In genomic region chr9:133917407-133917806, GRCh38 we compare ENCODE assay signal across 1 cellular context.
A peak's percentile ranks its signal among the peaks of the same experiment; 100 is the strongest.
TF ChIP-seq lines count a peak whose summit lies in the region.

No MANE protein-coding gene starts in this region.

TF ChIP-seq in HepG2, 621 proteins besides CTCF, POLR2A, EP300 and RAD21 (continued from another document and continues in another):
- TF ChIP-seq FOXP4 (CRISPR knock-in tag; IDR thresholded peaks at IDR 0.05) (0 out of 2 replicates have a peak, but pooled peaks have one; percentile 33), HOXA5 (CRISPR knock-in tag; IDR thresholded peaks at IDR 0.05) (no peak), GTF3A (CRISPR knock-in tag; conservative IDR thresholded peaks at IDR 0.05) (no peak), DNMT3B (CRISPR knock-in tag; conservative IDR thresholded peaks at IDR 0.05) (no peak), ZNF12 (CRISPR knock-in tag; IDR thresholded peaks at IDR 0.05) (no peak), ZNF274 (CRISPR knock-in tag; IDR thresholded peaks at IDR 0.05) (no peak), TIGD3 (CRISPR knock-in tag; IDR thresholded peaks at IDR 0.05; ENCODE audit: borderline replicate concordance) (no peak), NFYC (CRISPR knock-in tag; IDR thresholded peaks at IDR 0.05) (no peak), HIC2 (CRISPR knock-in tag; IDR thresholded peaks at IDR 0.05; ENCODE audit: low read depth) (peak; percentile 50; the same call in 1 of the 2 replicates), SIN3B (IDR thresholded peaks at IDR 0.05; ENCODE audit: low read length) (no peak), ZNF260 (CRISPR knock-in tag; IDR thresholded peaks at IDR 0.05; ENCODE audit: borderline replicate concordance, low read depth) (no peak), MYC (CRISPR knock-in tag; IDR thresholded peaks at IDR 0.05; ENCODE audit: borderline replicate concordance) (no peak), ZNF616 (CRISPR knock-in tag; IDR thresholded peaks at IDR 0.05; ENCODE audit: low read depth) (no peak), HNF1A (IDR thresholded peaks at IDR 0.05; ENCODE audit: low read depth) (no peak), HNF1A (CRISPR knock-in tag; IDR thresholded peaks at IDR 0.05; ENCODE audit: borderline replicate concordance) (no peak), HNRNPL (IDR thresholded peaks at IDR 0.05; ENCODE audit: low read depth, low read length) (0 out of 2 replicates have a peak, but pooled peaks have one; percentile 53), ZSCAN25 (CRISPR knock-in tag; IDR thresholded peaks at IDR 0.05) (peak; percentile 81), MIER3 (CRISPR knock-in tag; IDR thresholded peaks at IDR 0.05; ENCODE audit: borderline replicate concordance) (no peak), ATF4 (CRISPR knock-in tag; IDR thresholded peaks at IDR 0.05) (no peak), MTF2 (CRISPR knock-in tag; IDR thresholded peaks at IDR 0.05; ENCODE audit: borderline replicate concordance) (no peak), ZNF432 (CRISPR knock-in tag; IDR thresholded peaks at IDR 0.05; ENCODE audit: borderline replicate concordance) (no peak), POLR2AphosphoS2 (IDR thresholded peaks at IDR 0.05; ENCODE audit: low read depth, low read length) (no peak), PTBP1 (IDR thresholded peaks at IDR 0.05; ENCODE audit: low read depth, low read length, poor library complexity, severe bottlenecking) (no peak), ZNF678 (CRISPR knock-in tag; IDR thresholded peaks at IDR 0.05) (no peak), ZNF136 (CRISPR knock-in tag; IDR thresholded peaks at IDR 0.05; ENCODE audit: low read depth) (no peak), FOXA1 (IDR thresholded peaks at IDR 0.05) (no peak), FOXA1 (CRISPR knock-in tag; IDR thresholded peaks at IDR 0.05) (0 out of 2 replicates have a peak, but pooled peaks have one; percentile 21), TOE1 (CRISPR knock-in tag; IDR thresholded peaks at IDR 0.05) (no peak)
- TF ChIP-seq, protein P1, sequence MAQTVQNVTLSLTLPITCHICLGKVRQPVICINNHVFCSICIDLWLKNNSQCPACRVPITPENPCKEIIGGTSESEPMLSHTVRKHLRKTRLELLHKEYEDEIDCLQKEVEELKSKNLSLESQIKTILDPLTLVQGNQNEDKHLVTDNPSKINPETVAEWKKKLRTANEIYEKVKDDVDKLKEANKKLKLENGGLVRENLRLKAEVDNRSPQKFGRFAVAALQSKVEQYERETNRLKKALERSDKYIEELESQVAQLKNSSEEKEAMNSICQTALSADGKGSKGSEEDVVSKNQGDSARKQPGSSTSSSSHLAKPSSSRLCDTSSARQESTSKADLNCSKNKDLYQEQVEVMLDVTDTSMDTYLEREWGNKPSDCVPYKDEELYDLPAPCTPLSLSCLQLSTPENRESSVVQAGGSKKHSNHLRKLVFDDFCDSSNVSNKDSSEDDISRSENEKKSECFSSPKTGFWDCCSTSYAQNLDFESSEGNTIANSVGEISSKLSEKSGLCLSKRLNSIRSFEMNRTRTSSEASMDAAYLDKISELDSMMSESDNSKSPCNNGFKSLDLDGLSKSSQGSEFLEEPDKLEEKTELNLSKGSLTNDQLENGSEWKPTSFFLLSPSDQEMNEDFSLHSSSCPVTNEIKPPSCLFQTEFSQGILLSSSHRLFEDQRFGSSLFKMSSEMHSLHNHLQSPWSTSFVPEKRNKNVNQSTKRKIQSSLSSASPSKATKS (CRISPR knock-in tag; IDR thresholded peaks at IDR 0.05), result no peak
- TF ChIP-seq, protein P2, sequence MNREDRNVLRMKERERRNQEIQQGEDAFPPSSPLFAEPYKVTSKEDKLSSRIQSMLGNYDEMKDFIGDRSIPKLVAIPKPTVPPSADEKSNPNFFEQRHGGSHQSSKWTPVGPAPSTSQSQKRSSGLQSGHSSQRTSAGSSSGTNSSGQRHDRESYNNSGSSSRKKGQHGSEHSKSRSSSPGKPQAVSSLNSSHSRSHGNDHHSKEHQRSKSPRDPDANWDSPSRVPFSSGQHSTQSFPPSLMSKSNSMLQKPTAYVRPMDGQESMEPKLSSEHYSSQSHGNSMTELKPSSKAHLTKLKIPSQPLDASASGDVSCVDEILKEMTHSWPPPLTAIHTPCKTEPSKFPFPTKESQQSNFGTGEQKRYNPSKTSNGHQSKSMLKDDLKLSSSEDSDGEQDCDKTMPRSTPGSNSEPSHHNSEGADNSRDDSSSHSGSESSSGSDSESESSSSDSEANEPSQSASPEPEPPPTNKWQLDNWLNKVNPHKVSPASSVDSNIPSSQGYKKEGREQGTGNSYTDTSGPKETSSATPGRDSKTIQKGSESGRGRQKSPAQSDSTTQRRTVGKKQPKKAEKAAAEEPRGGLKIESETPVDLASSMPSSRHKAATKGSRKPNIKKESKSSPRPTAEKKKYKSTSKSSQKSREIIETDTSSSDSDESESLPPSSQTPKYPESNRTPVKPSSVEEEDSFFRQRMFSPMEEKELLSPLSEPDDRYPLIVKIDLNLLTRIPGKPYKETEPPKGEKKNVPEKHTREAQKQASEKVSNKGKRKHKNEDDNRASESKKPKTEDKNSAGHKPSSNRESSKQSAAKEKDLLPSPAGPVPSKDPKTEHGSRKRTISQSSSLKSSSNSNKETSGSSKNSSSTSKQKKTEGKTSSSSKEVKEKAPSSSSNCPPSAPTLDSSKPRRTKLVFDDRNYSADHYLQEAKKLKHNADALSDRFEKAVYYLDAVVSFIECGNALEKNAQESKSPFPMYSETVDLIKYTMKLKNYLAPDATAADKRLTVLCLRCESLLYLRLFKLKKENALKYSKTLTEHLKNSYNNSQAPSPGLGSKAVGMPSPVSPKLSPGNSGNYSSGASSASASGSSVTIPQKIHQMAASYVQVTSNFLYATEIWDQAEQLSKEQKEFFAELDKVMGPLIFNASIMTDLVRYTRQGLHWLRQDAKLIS (CRISPR knock-in tag; IDR thresholded peaks at IDR 0.05), result no peak
- TF ChIP-seq, protein P3, sequence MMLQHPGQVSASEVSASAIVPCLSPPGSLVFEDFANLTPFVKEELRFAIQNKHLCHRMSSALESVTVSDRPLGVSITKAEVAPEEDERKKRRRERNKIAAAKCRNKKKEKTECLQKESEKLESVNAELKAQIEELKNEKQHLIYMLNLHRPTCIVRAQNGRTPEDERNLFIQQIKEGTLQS (CRISPR knock-in tag; IDR thresholded peaks at IDR 0.05), result no peak
- TF ChIP-seq, protein P4, sequence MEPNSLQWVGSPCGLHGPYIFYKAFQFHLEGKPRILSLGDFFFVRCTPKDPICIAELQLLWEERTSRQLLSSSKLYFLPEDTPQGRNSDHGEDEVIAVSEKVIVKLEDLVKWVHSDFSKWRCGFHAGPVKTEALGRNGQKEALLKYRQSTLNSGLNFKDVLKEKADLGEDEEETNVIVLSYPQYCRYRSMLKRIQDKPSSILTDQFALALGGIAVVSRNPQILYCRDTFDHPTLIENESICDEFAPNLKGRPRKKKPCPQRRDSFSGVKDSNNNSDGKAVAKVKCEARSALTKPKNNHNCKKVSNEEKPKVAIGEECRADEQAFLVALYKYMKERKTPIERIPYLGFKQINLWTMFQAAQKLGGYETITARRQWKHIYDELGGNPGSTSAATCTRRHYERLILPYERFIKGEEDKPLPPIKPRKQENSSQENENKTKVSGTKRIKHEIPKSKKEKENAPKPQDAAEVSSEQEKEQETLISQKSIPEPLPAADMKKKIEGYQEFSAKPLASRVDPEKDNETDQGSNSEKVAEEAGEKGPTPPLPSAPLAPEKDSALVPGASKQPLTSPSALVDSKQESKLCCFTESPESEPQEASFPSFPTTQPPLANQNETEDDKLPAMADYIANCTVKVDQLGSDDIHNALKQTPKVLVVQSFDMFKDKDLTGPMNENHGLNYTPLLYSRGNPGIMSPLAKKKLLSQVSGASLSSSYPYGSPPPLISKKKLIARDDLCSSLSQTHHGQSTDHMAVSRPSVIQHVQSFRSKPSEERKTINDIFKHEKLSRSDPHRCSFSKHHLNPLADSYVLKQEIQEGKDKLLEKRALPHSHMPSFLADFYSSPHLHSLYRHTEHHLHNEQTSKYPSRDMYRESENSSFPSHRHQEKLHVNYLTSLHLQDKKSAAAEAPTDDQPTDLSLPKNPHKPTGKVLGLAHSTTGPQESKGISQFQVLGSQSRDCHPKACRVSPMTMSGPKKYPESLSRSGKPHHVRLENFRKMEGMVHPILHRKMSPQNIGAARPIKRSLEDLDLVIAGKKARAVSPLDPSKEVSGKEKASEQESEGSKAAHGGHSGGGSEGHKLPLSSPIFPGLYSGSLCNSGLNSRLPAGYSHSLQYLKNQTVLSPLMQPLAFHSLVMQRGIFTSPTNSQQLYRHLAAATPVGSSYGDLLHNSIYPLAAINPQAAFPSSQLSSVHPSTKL (CRISPR knock-in tag; IDR thresholded peaks at IDR 0.05), result peak; percentile 36; the same call in 1 of the 2 replicates
